ENCODE assay signal across 8 cellular contexts in the genomic region with DNA sequence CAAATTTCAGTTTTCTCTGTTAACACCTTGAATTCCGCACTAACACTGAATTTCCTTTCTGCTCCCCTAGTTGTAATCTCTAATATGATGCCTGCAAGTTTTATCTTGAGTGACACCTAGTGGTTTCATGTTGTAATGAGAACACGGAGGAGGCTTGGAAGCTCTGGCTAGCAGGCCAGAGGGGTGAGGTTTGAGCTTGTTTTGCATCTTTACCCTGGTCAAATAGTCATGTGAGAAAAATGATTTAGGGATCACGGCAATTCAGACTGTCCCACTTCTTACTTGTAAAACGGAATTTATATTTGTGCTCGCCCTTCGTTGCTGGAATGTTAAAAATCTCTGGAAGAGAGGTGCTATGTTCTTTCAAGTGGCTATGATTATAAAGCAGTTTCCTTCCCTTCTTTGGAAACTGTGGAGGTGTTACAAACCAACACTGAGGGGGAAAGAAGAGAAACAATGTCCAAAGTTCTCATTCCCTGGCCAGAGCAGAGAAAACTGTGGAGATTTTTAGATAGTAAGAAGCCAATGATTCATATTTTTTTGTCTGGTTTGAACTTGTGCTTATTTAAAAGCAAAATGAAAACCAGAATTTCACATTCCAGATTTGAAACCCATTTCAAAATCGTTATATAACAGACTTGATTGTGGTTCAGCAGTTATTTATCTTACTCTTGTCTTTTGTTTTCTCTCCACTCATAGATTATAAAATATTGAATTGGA. TPM values are rescaled to one million over a fixed set of nuclear protein-coding genes. Genes with fewer than 3 reads are reported as not detected.
DNase-seq lines count a peak whose midpoint lies in the region; ATAC-seq, FAIRE-seq and TF ChIP-seq lines count a peak whose summit lies in the region.

No MANE protein-coding gene starts in this region.

- CTCF ChIA-PET in T-cell (lab: Charles Lee) = interaction anchor here in 1 of 2 donors (0.6 to 0.9 kb wide), 2 partner anchors 125 to 384 kb away, joined by 5 to 6 read pairs; partner anchors contain the start of gene FMO4

- H3K36me3 Mint-ChIP-seq in CD4-positive, CD25-positive, alpha-beta regulatory T cell = no peaks in the 10 kb centered on the region
- H3K36me3 Mint-ChIP-seq in T-cell = no peaks in the 10 kb centered on the region

- no peaks in the 10 kb centered on the region for H3K4me1 Mint-ChIP-seq in CD4-positive, CD25-positive, alpha-beta regulatory T cell
- H3K4me1 Mint-ChIP-seq in T-cell = peaks cover 0 to 2% (median 0%) of the 10 kb centered on the region in 3 donors

- TF ChIP-seq RAD21 in neural cell (conservative IDR thresholded peaks at IDR 0.05) = peak; percentile 88

- no peaks in the 10 kb centered on the region for H3K36me3 ChIP-seq in CD4-positive, CD25-positive, alpha-beta regulatory T cell (ENCODE audit: control insufficient read depth, insufficient read depth, low read length)
- no peaks in the 10 kb centered on the region for H3K36me3 ChIP-seq in neural cell (ENCODE audit: insufficient read depth, low read length)

- POLR2A ChIA-PET in T-cell (lab: Charles Lee) = no interaction called here

- no peak for TF ChIP-seq EP300 in neural cell (conservative IDR thresholded peaks at IDR 0.05; ENCODE audit: poor library complexity, severe bottlenecking)

- peaks cover 8% of the 10 kb centered on the region for H3K27me3 Mint-ChIP-seq in CD4-positive, CD25-positive, alpha-beta regulatory T cell
- H3K27me3 Mint-ChIP-seq in T-cell = peaks cover 0 to 4% of the 10 kb centered on the region in 2 donors

- peak; percentile 87 for TF ChIP-seq CTCF in neural cell (IDR thresholded peaks at IDR 0.05; ENCODE audit: poor library complexity, severe bottlenecking)

- peak; percentile 89 for FAIRE-seq in GM18507 (lab: Jason Lieb, UNC)

- H3K27ac Mint-ChIP-seq in CD4-positive, CD25-positive, alpha-beta regulatory T cell = peak overlapping the region in 1 of 3 donors; percentile 71
- no peak overlapping the region for H3K27ac Mint-ChIP-seq in T-cell

- no peaks in the 10 kb centered on the region for H3K9me2 ChIP-seq in neural cell (ENCODE audit: insufficient read depth, low read length)

- no peak overlapping the region for H3K4me3 Mint-ChIP-seq in CD4-positive, CD25-positive, alpha-beta regulatory T cell
- H3K4me3 Mint-ChIP-seq in T-cell = no peak overlapping the region

- H2AFZ ChIP-seq in neural cell (ENCODE audit: low read depth, low read length) = no peak overlapping the region

- no peaks in the 10 kb centered on the region for H3K4me1 ChIP-seq in CD4-positive, CD25-positive, alpha-beta regulatory T cell (ENCODE audit: control insufficient read depth, insufficient read depth, low read length, poor library complexity, severe bottlenecking)

- no peaks in the 10 kb centered on the region for H3K9me3 Mint-ChIP-seq in CD4-positive, CD25-positive, alpha-beta regulatory T cell
- no peaks in the 10 kb centered on the region for H3K9me3 Mint-ChIP-seq in T-cell

- H3K4me3 ChIP-seq in CD4-positive, CD25-positive, alpha-beta regulatory T cell (ENCODE audit: low read depth, low read length) = no peak overlapping the region
- no peak overlapping the region for H3K4me3 ChIP-seq in neural cell (ENCODE audit: low read length)

- no peak overlapping the region for H3K9ac ChIP-seq in neural cell (ENCODE audit: low read length)

- H3K4me2 ChIP-seq in neural cell (ENCODE audit: low read length) = no peak overlapping the region

- no peaks in the 10 kb centered on the region for H3K27me3 ChIP-seq in CD4-positive, CD25-positive, alpha-beta regulatory T cell (ENCODE audit: control insufficient read depth, insufficient read depth, low read length)
- H3K27me3 ChIP-seq in neural cell (ENCODE audit: insufficient read depth, low read depth, low read length) = no peaks in the 10 kb centered on the region

- H3F3A ChIP-seq in neural cell (ENCODE audit: insufficient read depth, low read length, poor library complexity, severe bottlenecking) = no peaks in the 10 kb centered on the region

- peak; percentile 48 to 78 for ATAC-seq in CD4-positive, CD25-positive, alpha-beta regulatory T cell (ENCODE audit: low read depth in 2 of 2)
- ATAC-seq in HG02840 (IDR thresholded peaks at IDR 0.05; ENCODE audit: low FRiP score, unreplicated experiment) (peak; percentile 79), T-cell (replicated peaks in 1 of 4) (peak; percentile 46 to 74 (median 63))

- no peaks in the 10 kb centered on the region for H4K20me1 ChIP-seq in neural cell (ENCODE audit: insufficient read depth)

- no peaks in the 10 kb centered on the region for H3K9me3 ChIP-seq in CD4-positive, CD25-positive, alpha-beta regulatory T cell (ENCODE audit: control insufficient read depth in 2 of 2, low read length in 2 of 2)
- H3K9me3 ChIP-seq in neural cell (ENCODE audit: low read length) = no peaks in the 10 kb centered on the region

- DNase-seq in CD4-positive, CD25-positive, alpha-beta regulatory T cell = peak in 2 of 3 donors; percentile 28 to 47
- DNase-seq in GM18507 (ENCODE audit: extremely low spot score, insufficient read length, low read depth) = peak; percentile 15
- DNase-seq in NCI-H1092 treated with DMSO at 0.1 percent for 48 hours (lab: John Stamatoyannopoulos, UW) = peak; percentile 56
- peak in 3 of 34 experiments; percentile 0 to 7 (median 5) for DNase-seq in T-cell
- peak; percentile 89 for DNase-seq in fibroblast of peridontal ligament (ENCODE audit: extremely low read depth)
- no peak for DNase-seq in T-helper 9 cell

- no peak overlapping the region for H3K27ac ChIP-seq in CD4-positive, CD25-positive, alpha-beta regulatory T cell (ENCODE audit: insufficient read depth, low read length, poor library complexity, severe bottlenecking)
- H3K27ac ChIP-seq in neural cell (ENCODE audit: low read length) = no peak overlapping the region

- no peaks in the 10 kb centered on the region for H3K79me2 ChIP-seq in neural cell (replicated peaks; ENCODE audit: insufficient read depth, low read length)

TF ChIP-seq in neural cell, 6 proteins besides CTCF, POLR2A, EP300 and RAD21:
- no peak for TF ChIP-seq POLR2AphosphoS5 (IDR thresholded peaks at IDR 0.05)
- TF ChIP-seq SMC3 (conservative IDR thresholded peaks at IDR 0.05; ENCODE audit: poor library complexity) = peak; percentile 88
- TF ChIP-seq TAF1 (IDR thresholded peaks at IDR 0.05; ENCODE audit: low read depth) = no peak
- no peak for TF ChIP-seq MXI1 (conservative IDR thresholded peaks at IDR 0.05; ENCODE audit: poor library complexity, severe bottlenecking)
- TF ChIP-seq REST (IDR thresholded peaks at IDR 0.05; ENCODE audit: borderline replicate concordance) = no peak
- TF ChIP-seq EZH2 (IDR thresholded peaks at IDR 0.05; ENCODE audit: borderline replicate concordance, insufficient read depth, low read length, poor library complexity, severe bottlenecking) = no peak
TF ChIP-seq in neural cell: peak in this region for 1.

RNA-seq across cellular contexts. Expression of gene MROH9, which starts 5.3 kb away (rescaled TPM):
- not detected for total RNA-seq in CD4-positive, CD25-positive, alpha-beta regulatory T cell
- polyA plus RNA-seq in CD4-positive, CD25-positive, alpha-beta regulatory T cell = not detected
- total RNA-seq in T-cell = not detected
- not detected in 2 replicates for polyA plus RNA-seq in neural cell
- not detected in 2 replicates for polyA minus RNA-seq in neural cell
